Comparison of ENCODE assay signal across 8 cellular contexts in the genomic region with DNA sequence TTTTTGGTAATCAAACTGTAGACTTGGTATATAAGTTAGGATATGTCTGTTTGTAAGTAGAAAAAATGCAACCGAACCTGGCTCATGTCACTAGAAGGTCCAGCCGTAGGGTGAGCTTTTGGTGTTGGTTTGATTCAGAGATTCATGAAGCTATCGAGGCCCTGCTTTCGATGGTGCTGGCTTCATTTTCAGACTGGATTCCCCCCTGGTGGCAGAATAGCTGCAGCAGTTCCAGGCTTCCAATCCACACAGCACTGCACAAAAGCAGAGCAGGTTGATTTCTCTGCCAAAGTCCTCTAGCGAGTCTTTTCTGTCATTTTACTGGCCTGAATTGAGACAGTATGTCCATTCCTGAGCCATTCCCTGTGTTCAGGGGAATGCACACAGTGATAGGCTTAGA. TPM values are rescaled to one million over a fixed set of nuclear protein-coding genes. Genes with fewer than 3 reads are reported as not detected.
DNase-seq lines count a peak whose midpoint lies in the region; ATAC-seq, FAIRE-seq and TF ChIP-seq lines count a peak whose summit lies in the region.

No MANE protein-coding gene starts in this region.

- H3K79me1 ChIP-seq in mesendoderm (ENCODE audit: low read length), result no peaks in the 10 kb centered on the region

- H2BK15ac ChIP-seq in mesendoderm (replicated peaks; ENCODE audit: low read depth), result no peak overlapping the region

- no peak overlapping the region for H3K23ac ChIP-seq in mesendoderm (ENCODE audit: low read length)

- H3K4me2 ChIP-seq in mesendoderm (ENCODE audit: low read length), result no peak overlapping the region

- no peaks in the 10 kb centered on the region for H3K79me2 ChIP-seq in mesendoderm (ENCODE audit: control insufficient read depth, insufficient read depth, low read length)

- no peaks in the 10 kb centered on the region for H3K27me3 ChIP-seq in bronchial epithelial cell (ENCODE audit: control insufficient read depth, insufficient read depth, low read length)
- no peaks in the 10 kb centered on the region for H3K27me3 ChIP-seq in mesendoderm (ENCODE audit: insufficient read depth, low read length, poor library complexity)

- no CpG with 5 or more reads among the region's 5 CpGs for WGBS in mesendoderm (ENCODE audit: extremely low coverage, insufficient coverage, low lambda C conversion rate)

- H3K9ac ChIP-seq in mesendoderm (ENCODE audit: low read length), result no peak overlapping the region

- H4K8ac ChIP-seq in mesendoderm (ENCODE audit: low read depth, low read length), result no peak overlapping the region

- H2BK120ac ChIP-seq in mesendoderm (ENCODE audit: low read depth, low read length), result no peak overlapping the region

- H2BK5ac ChIP-seq in mesendoderm (ENCODE audit: low read length), result no peak overlapping the region

- no peak overlapping the region for H3K27ac ChIP-seq in mesendoderm (ENCODE audit: low read depth, low read length)

- no peak overlapping the region for H3K18ac ChIP-seq in mesendoderm (ENCODE audit: low read length)

- no peak overlapping the region for H3K4ac ChIP-seq in mesendoderm (ENCODE audit: low read depth, low read length)

- no peak overlapping the region for H3K4me3 ChIP-seq in bronchial epithelial cell (ENCODE audit: low read depth, low read length)
- no peak overlapping the region for H3K4me3 ChIP-seq in mesendoderm (ENCODE audit: low read length)

- FAIRE-seq in bronchial epithelial cell (lab: Jason Lieb, UNC), result no peak

- TF ChIP-seq CTCF in bronchial epithelial cell (IDR thresholded peaks at IDR 0.05; ENCODE audit: insufficient read depth, low read length, severe bottlenecking), result peak; percentile 17

- H4K5ac ChIP-seq in mesendoderm (ENCODE audit: low read length), result no peak overlapping the region

- no peaks in the 10 kb centered on the region for H3K36me3 ChIP-seq in bronchial epithelial cell (ENCODE audit: control insufficient read depth, insufficient read depth, low read length)
- no peaks in the 10 kb centered on the region for H3K36me3 ChIP-seq in mesendoderm (ENCODE audit: control insufficient read depth, insufficient read depth, low read length)

- H3K56ac ChIP-seq in mesendoderm (ENCODE audit: low read length), result no peak overlapping the region

- peak; percentile 25 for DNase-seq in Daoy (ENCODE audit: low read depth)
- DNase-seq in NAMALWA (ENCODE audit: low spot score), result peak; percentile 34
- no peak for DNase-seq in bronchial epithelial cell (ENCODE audit: low read depth)
- peak; percentile 11 for DNase-seq in mesendoderm
- no peak for DNase-seq in DMS153 treated with DMSO at 0.1 percent for 48 hours (lab: John Stamatoyannopoulos, UW; ENCODE audit: unreplicated experiment)
- DNase-seq in CD1c-positive myeloid dendritic cell (ENCODE audit: extremely low spot score), result no peak
- no peak for DNase-seq in stimulated activated CD4-positive, alpha-beta T cell treated with anti-CD3 and anti-CD28 coated beads, Interleukin-1b, Interleukin-23, amount 100 ng/mL, for 48 hours

- no peaks in the 10 kb centered on the region for H3K4me1 ChIP-seq in mesendoderm (ENCODE audit: control insufficient read depth, low read depth, low read length)

- no peak overlapping the region for H2AK5ac ChIP-seq in mesendoderm (ENCODE audit: low read length)

- no peak for ATAC-seq in GM21576 (IDR thresholded peaks at IDR 0.05; ENCODE audit: unreplicated experiment)

RNA-seq across cellular contexts. Expression of a gene that starts 33.1 kb away (rescaled TPM):
- 14.9 and 16.0 TPM in 2 replicates for total RNA-seq in Daoy (2014; rRNA removed; shearing (Covaris generic))
- total RNA-seq in bronchial epithelial cell, result 5.3 and 5.8 TPM in 2 replicates
- polyA plus RNA-seq in mesendoderm (2013, experiment 1 of 2), result 6.9 TPM
- polyA plus RNA-seq in mesendoderm (2013, experiment 2 of 2), result 7.3 TPM

Comparison
In these comparisons a context has a peak if more than half of its experiments do, and no peak if none do; other contexts are left out.
1. DNase-seq: peak in Daoy (single experiment), NAMALWA (single experiment) and mesendoderm (single experiment); none in bronchial epithelial cell (single experiment), DMS153 treated with DMSO at 0.1 percent for 48 hours (single experiment), CD1c-positive myeloid dendritic cell (single experiment) and stimulated activated CD4-positive, alpha-beta T cell treated with anti-CD3 and anti-CD28 coated beads, Interleukin-1b, Interleukin-23, amount 100 ng/mL, for 48 hours (single experiment).